8 cellular contexts compared by ENCODE assay signal in the genomic region with DNA sequence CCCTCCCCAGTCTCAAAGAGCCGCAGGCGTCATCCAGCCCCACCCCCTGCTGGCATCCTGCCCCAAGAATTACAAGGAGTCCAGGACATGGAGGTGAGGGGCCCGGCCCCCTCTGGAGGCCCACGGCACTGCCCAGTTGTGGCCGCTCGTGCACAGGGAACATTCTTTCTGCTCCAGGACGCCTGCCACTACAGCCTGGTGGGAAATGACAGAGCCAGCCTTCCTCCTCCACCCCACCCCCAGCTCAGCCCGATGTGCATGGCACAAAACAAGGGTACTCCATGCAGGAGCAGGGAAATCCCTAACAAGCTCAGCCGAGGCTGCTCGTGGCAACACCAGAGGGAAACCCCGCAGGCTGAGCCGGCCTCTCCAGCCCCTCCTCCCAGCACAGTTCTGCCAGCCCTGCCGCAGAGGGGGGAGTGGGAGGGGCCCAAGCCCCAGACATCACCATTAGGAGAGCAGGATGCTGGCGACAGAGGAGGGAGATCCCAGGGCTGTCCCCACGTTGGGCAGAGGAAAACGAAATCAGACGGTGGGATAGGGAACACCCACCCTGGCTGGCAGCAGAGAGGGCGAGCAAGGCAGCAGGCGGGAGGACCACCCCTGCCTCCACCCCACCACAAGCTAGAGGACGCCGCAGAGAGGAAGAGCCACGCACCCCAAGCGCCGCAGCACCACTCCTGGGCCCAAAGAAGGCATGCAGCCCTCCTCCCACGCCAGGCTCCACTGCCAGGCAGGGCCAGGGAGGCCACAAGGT. TPM values are rescaled to one million over a fixed set of nuclear protein-coding genes. Genes with fewer than 3 reads are reported as not detected.
DNase-seq lines count a peak whose midpoint lies in the region; FAIRE-seq and TF ChIP-seq lines count a peak whose summit lies in the region.

No MANE protein-coding gene starts in this region.

- H3K27me3 Mint-ChIP-seq in astrocyte (ENCODE audit: low read depth, unreplicated experiment): no peaks in the 10 kb centered on the region

- H3K9me3 Mint-ChIP-seq in astrocyte (ENCODE audit: unreplicated experiment): no peaks in the 10 kb centered on the region

- H3K4me1 Mint-ChIP-seq in astrocyte (ENCODE audit: low read depth, unreplicated experiment): peaks cover 35% of the 10 kb centered on the region

- peaks cover 13% of the 10 kb centered on the region for H4K20me1 ChIP-seq in astrocyte (ENCODE audit: insufficient read depth, low read length)

- no peak overlapping the region for H3K4me3 Mint-ChIP-seq in astrocyte (ENCODE audit: unreplicated experiment)

- TF ChIP-seq CTCF in astrocyte (IDR thresholded peaks at IDR 0.05; ENCODE audit: insufficient read depth, low read depth, low read length): no peak
- no peak for TF ChIP-seq CTCF in parathyroid adenoma (IDR thresholded peaks at IDR 0.05)

- H3K79me2 ChIP-seq in astrocyte (ENCODE audit: insufficient read depth, low read length): no peaks in the 10 kb centered on the region
- peaks cover 9% of the 10 kb centered on the region for H3K79me2 ChIP-seq in parathyroid adenoma

- H2AFZ ChIP-seq in astrocyte (ENCODE audit: low read depth, low read length) (no peak overlapping the region), parathyroid adenoma (peak overlapping the region; percentile 53)

- H3K36me3 Mint-ChIP-seq in astrocyte (ENCODE audit: low read depth, unreplicated experiment): peaks cover 4% of the 10 kb centered on the region

- no peaks in the 10 kb centered on the region for H3K36me3 ChIP-seq in astrocyte (ENCODE audit: insufficient read depth, low read length)
- H3K36me3 ChIP-seq in parathyroid adenoma (ENCODE audit: control insufficient read depth, insufficient read depth, low read length): no peaks in the 10 kb centered on the region

- peak overlapping the region; percentile 83 for H3K4me2 ChIP-seq in astrocyte (ENCODE audit: low read length)
- no peak overlapping the region for H3K4me2 ChIP-seq in parathyroid adenoma (ENCODE audit: low read length)

- FAIRE-seq in astrocyte (lab: Jason Lieb, UNC): no peak

- H3K27ac ChIP-seq in astrocyte (ENCODE audit: low read depth, low read length) (no peak overlapping the region), parathyroid adenoma (peak overlapping the region; percentile 87)

- H3K9ac ChIP-seq in astrocyte (ENCODE audit: low read length): no peak overlapping the region
- H3K9ac ChIP-seq in parathyroid adenoma: no peak overlapping the region

- H3K4me1 ChIP-seq in astrocyte (ENCODE audit: insufficient read depth, low read length) (peaks cover 36% of the 10 kb centered on the region), parathyroid adenoma (peaks cover 21% of the 10 kb centered on the region)

- H3K27me3 ChIP-seq in astrocyte (ENCODE audit: insufficient read depth, low read length) (no peaks in the 10 kb centered on the region), parathyroid adenoma (ENCODE audit: control insufficient read depth, insufficient read depth, low read length) (no peaks in the 10 kb centered on the region)

- no peak overlapping the region for H3K4me3 ChIP-seq in astrocyte (ENCODE audit: insufficient read depth, low read depth, low read length)
- no peak overlapping the region for H3K4me3 ChIP-seq in parathyroid adenoma (ENCODE audit: low read depth, low read length)

- peak; percentile 33 for DNase-seq in NCI-H2107 treated with DMSO at 0.1 percent for 48 hours (lab: John Stamatoyannopoulos, UW; ENCODE audit: unreplicated experiment)
- DNase-seq in NCI-H2107 (lab: John Stamatoyannopoulos, UW): no peak
- peak; percentile 33 for DNase-seq in NCI-H2171 (lab: John Stamatoyannopoulos, UW)
- no peak for DNase-seq in astrocyte (ENCODE audit: low read depth)
- DNase-seq in islet precursor cell: no peak
- no peak for DNase-seq in CD1c-positive myeloid dendritic cell (ENCODE audit: extremely low spot score)
- no peak for DNase-seq in globus pallidus (ENCODE audit: low spot score)

- no peaks in the 10 kb centered on the region for H3K9me3 ChIP-seq in astrocyte (ENCODE audit: insufficient read depth, low read depth, low read length)
- H3K9me3 ChIP-seq in parathyroid adenoma (ENCODE audit: control insufficient read depth, low read length): no peaks in the 10 kb centered on the region

- H3K27ac Mint-ChIP-seq in astrocyte (ENCODE audit: unreplicated experiment): no peak overlapping the region

RNA-seq across cellular contexts. Expression of gene IGSF9B, which starts 10.0 kb away (rescaled TPM):
- 13.1 and 16.7 TPM in 2 replicates for total RNA-seq in astrocyte

Comparison
In these comparisons a context has a peak if more than half of its experiments do, and no peak if none do; other contexts are left out.
1. DNase-seq: peak in NCI-H2107 treated with DMSO at 0.1 percent for 48 hours (single experiment) and NCI-H2171 (single experiment); none in NCI-H2107 (single experiment), astrocyte (single experiment), islet precursor cell (single experiment), CD1c-positive myeloid dendritic cell (single experiment) and globus pallidus (single experiment).